In genomic region chr6:48111143-48111506, GRCh38 we compare ENCODE assay signal across 9 cellular contexts. TPM values are rescaled to one million over a fixed set of nuclear protein-coding genes. Genes with fewer than 3 reads are reported as not detected.
A peak's percentile ranks its signal among the peaks of the same experiment; 100 is the strongest.
DNase-seq lines count a peak whose midpoint lies in the region; ATAC-seq, FAIRE-seq and TF ChIP-seq lines count a peak whose summit lies in the region.
"Had no signal": no experiment of that assay in that cellular context is flagged by ENCODE, and none has a peak within 500 bp of the region (broad histone marks: within the 10 kb centered on the region; RNA-seq: fewer than 3 reads in every experiment).

PTCHD4 (minus strand) TSS chr6:48111197; CDS start chr6:48068957, 42,240 bp downstream.

- peak within 1 kb of the TSS; percentile 79 for H3K4me2 ChIP-seq in keratinocyte (ENCODE audit: control insufficient read depth, extremely low read depth, insufficient read depth, low read depth, low read length)

- dilution Hi-C loops in keratinocyte (cut with MboI; ENCODE audit: extremely low pct_ligation_motif_present, low sequenced_read_pairs), result no loop called here

- H3K79me2 ChIP-seq in keratinocyte (ENCODE audit: control insufficient read depth, insufficient read depth, low read length), result peaks cover 14% of the 10 kb centered on the region

- ATAC-seq in GM21447 (IDR thresholded peaks at IDR 0.05; ENCODE audit: unreplicated experiment) (no peak), HG03460 (IDR thresholded peaks at IDR 0.05; ENCODE audit: unreplicated experiment) (no peak)

- WGBS in HUES64, result 10% methylated on average over 1 of the region's 1 CpG

- H4K20me1 ChIP-seq in keratinocyte (ENCODE audit: control insufficient read depth, extremely low read depth, insufficient read depth, low read length), result no peaks in the 10 kb centered on the region

- H3K9ac ChIP-seq in HUES64 (ENCODE audit: low read depth, low read length), result peak within 1 kb of the TSS; percentile 66
- peak within 1 kb of the TSS; percentile 65 for H3K9ac ChIP-seq in keratinocyte (ENCODE audit: control insufficient read depth, extremely low read depth, insufficient read depth, low read length)

- in situ Hi-C loops in astrocyte of the spinal cord (cut with HindIII; ENCODE audit: low sequenced_read_pairs), result no loop called here

- peak within 1 kb of the TSS; percentile 57 for H3K27ac ChIP-seq in HUES64 (ENCODE audit: low read depth, low read length)
- H3K27ac ChIP-seq in keratinocyte (ENCODE audit: control insufficient read depth, insufficient read depth, low read length), result peak within 1 kb of the TSS; percentile 69

- peak; percentile 95 for FAIRE-seq in keratinocyte (lab: Jason Lieb, UNC)

- DNase-seq in AG20443 (ENCODE audit: low spot score) (peak; percentile 52), astrocyte of the spinal cord (ENCODE audit: low read depth, low spot score) (peak; percentile 77), keratinocyte (ENCODE audit: low read depth, low spot score) (peak; percentile 76), activated gamma-delta T cell treated with Interleukin-2 at 50 U/mL for 16 hours (no peak), KG1 (lab: John Stamatoyannopoulos, UW) (no peak)
- DNase-seq: substantia nigra had no signal

- H3K9me1 ChIP-seq in keratinocyte (ENCODE audit: control insufficient read depth, extremely low read depth, insufficient read depth, low read length), result no peaks in the 10 kb centered on the region

- H3K36me3 ChIP-seq in HUES64 (ENCODE audit: insufficient read depth, low read length) (no peaks in the 10 kb centered on the region), keratinocyte (ENCODE audit: control insufficient read depth in 2 of 2, extremely low read depth in 1 of 2, insufficient read depth in 2 of 2, low read length in 2 of 2) (no peaks in the 10 kb centered on the region)

- H3K9me3 ChIP-seq in HUES64 (ENCODE audit: insufficient read depth, low read depth, low read length) (no peaks in the 10 kb centered on the region), keratinocyte (ENCODE audit: control insufficient read depth, low read depth, low read length) (no peaks in the 10 kb centered on the region)

- H3K4me3 ChIP-seq in HUES64 (ENCODE audit: low read length) (peak within 1 kb of the TSS; percentile 66), astrocyte of the spinal cord (ENCODE audit: low read depth, low read length) (peak within 1 kb of the TSS; percentile 61), keratinocyte (ENCODE audit: control insufficient read depth in 2 of 3, extremely low read depth in 1 of 3, insufficient read depth in 2 of 3, low read depth in 1 of 3, low read length in 3 of 3) (peak within 1 kb of the TSS; percentile 43 to 77 (median 76))

- TF ChIP-seq CTCF in astrocyte of the spinal cord (IDR thresholded peaks at IDR 0.05; ENCODE audit: low read depth, low read length) (no peak), keratinocyte (optimal IDR thresholded peaks at IDR 0.05 in 1 of 3, IDR thresholded peaks at IDR 0.05 in 1 of 3, conservative IDR thresholded peaks at IDR 0.05 in 1 of 3; ENCODE audit: extremely low read depth in 1 of 3, insufficient read depth in 2 of 3, low read length in 3 of 3) (no peak)

- H2AFZ ChIP-seq in keratinocyte (ENCODE audit: control insufficient read depth, low read length), result peak within 1 kb of the TSS; percentile 67

- H3K4me1 ChIP-seq in HUES64 (ENCODE audit: insufficient read depth, low read length) (peaks cover 35% of the 10 kb centered on the region), keratinocyte (ENCODE audit: control insufficient read depth, extremely low read depth, insufficient read depth, low read length) (peaks cover 7% of the 10 kb centered on the region)

- no peaks in the 10 kb centered on the region for H3K27me3 ChIP-seq in HUES64 (ENCODE audit: insufficient read depth, low read length)
- H3K27me3 ChIP-seq in keratinocyte (ENCODE audit: control insufficient read depth, extremely low read depth, insufficient read depth, low read length), result no peaks in the 10 kb centered on the region

RNA-seq across cellular contexts. Expression of gene PTCHD4, which starts in this region (rescaled TPM):
- polyA plus RNA-seq in HUES64 (2013, experiment 1 of 2), result 1.9 TPM
- polyA plus RNA-seq in HUES64 (2013, experiment 2 of 2), result 2.9 TPM
- 0.39 to 0.93 TPM (median 0.41 TPM) in 3 replicates for polyA plus RNA-seq in keratinocyte
- polyA plus RNA-seq in keratinocyte (2011; ENCODE audit: low read depth), result 0.67 TPM
- 0.43 and 0.69 TPM in 2 replicates for polyA plus RNA-seq in keratinocyte (2011; cell fraction: cytosol; rRNA removed)
- polyA plus RNA-seq in keratinocyte (2011; cell fraction: nucleus; rRNA removed), result 0.65 and 0.88 TPM in 2 replicates
- 0.31 and 0.89 TPM in 2 replicates for polyA plus RNA-seq in keratinocyte (2012; ENCODE audit: low replicate concordance)
- 0.80 to 1.1 TPM (median 0.98 TPM) in 3 replicates for polyA minus RNA-seq in keratinocyte
- not detected for polyA minus RNA-seq in keratinocyte (2011; cell fraction: cytosol; rRNA and poly(A)+ RNA removed)
- polyA minus RNA-seq in keratinocyte (2011; cell fraction: nucleus; rRNA and poly(A)+ RNA removed), result 1.1 and 2.4 TPM in 2 replicates

Comparison
In these comparisons a context has a peak if more than half of its experiments do, and no peak if none do; other contexts are left out.
1. DNase-seq: peak in AG20443 (single experiment), astrocyte of the spinal cord (single experiment) and keratinocyte (single experiment); none in activated gamma-delta T cell treated with Interleukin-2 at 50 U/mL for 16 hours (single experiment) and KG1 (single experiment).
2. Peak in every context shown above with its lines, with median percentiles within 50 percentile points of each other: H3K4me3 ChIP-seq.